16 cellular contexts compared by ENCODE assay signal in the genomic region with DNA sequence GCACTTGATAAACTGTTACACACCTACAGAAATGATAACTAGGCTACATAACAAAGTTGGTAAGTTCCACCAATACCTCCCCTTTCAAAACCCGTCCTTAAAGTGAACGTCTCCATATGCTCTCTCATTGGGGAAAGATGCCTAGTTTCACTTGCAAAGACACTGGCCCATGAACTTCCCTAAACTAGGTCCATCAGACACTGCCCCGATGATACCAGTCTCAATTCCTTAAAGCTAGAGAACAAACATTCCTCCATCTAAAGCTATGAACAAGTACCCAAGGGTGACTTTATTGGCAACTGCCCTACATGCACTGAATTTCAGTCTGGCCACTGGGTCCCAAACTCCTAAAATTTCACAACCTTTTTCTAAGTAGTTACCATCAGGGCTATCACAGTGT. TPM values are rescaled to one million over a fixed set of nuclear protein-coding genes. Genes with fewer than 3 reads are reported as not detected.
DNase-seq lines count a peak whose midpoint lies in the region; ATAC-seq, FAIRE-seq and TF ChIP-seq lines count a peak whose summit lies in the region.
"Had no signal": no experiment of that assay in that cellular context is flagged by ENCODE, and none has a peak within 500 bp of the region (broad histone marks: within the 10 kb centered on the region; RNA-seq: fewer than 3 reads in every experiment).

No MANE protein-coding gene starts in this region.

- DNase-seq in GM18507 (ENCODE audit: extremely low spot score, insufficient read length, low read depth) (no peak), T-helper 17 cell (no peak), memory B cell (ENCODE audit: low spot score in 2 of 2) (no peak), tibial artery (no peak), ecto neural progenitor cell (ENCODE audit: low spot score) (no peak), superior temporal gyrus (ENCODE audit: extremely low spot score) (no peak)
- DNase-seq: AML-193, DMS79 treated with DMSO at 0.1 percent for 48 hours, glutamatergic neuron, NCI-H1048, SW 1271 had no signal

- no peak overlapping the region for H3K27ac ChIP-seq in BLaER1 treated with 17β-estradiol and CSF1 and Interleukin-3, amounts not matched to agents 10 nM and 100 nM
- no peak overlapping the region for H3K27ac ChIP-seq in tibial artery
- H3K27ac ChIP-seq: epithelial cell of prostate, skin epidermis had no signal

- H3K4me1 ChIP-seq in BLaER1 treated with 17β-estradiol and CSF1 and Interleukin-3, amounts not matched to agents 10 nM and 100 nM = peaks cover 35 to 61% (median 44%) of the 10 kb centered on the region in 10 experiments
- H3K4me1 ChIP-seq in tibial artery = peaks cover 0 to 66% (median 20%) of the 10 kb centered on the region in 4 donors

- peak; percentile 18 for ATAC-seq in T-helper 17 cell
- ATAC-seq in memory B cell (ENCODE audit: low read depth) = peak; percentile 61
- ATAC-seq in HG03469 (IDR thresholded peaks at IDR 0.05; ENCODE audit: unreplicated experiment) = no peak

- H3K27me3 Mint-ChIP-seq in T-helper 17 cell (no peaks in the 10 kb centered on the region), memory B cell (no peaks in the 10 kb centered on the region)

- H3K27ac Mint-ChIP-seq in T-helper 17 cell (peak overlapping the region; percentile 60), memory B cell (peak overlapping the region; percentile 17)

- H3K4me2 ChIP-seq in BLaER1 treated with 17β-estradiol and CSF1 and Interleukin-3, amounts not matched to agents 10 nM and 100 nM = peak overlapping the region in 10 of 11 experiments; percentile 7 to 62 (median 33); a peak in 15 of 22 replicates

- H3K9ac ChIP-seq in BLaER1 treated with 17β-estradiol and CSF1 and Interleukin-3, amounts not matched to agents 10 nM and 100 nM = no peak overlapping the region

- no peaks in the 10 kb centered on the region for H3K9me3 Mint-ChIP-seq in memory B cell

- H3K4me1 Mint-ChIP-seq in T-helper 17 cell (peaks cover 56% of the 10 kb centered on the region), memory B cell (peaks cover 49% of the 10 kb centered on the region)

- H4K20me1 ChIP-seq in BLaER1 treated with 17β-estradiol and CSF1 and Interleukin-3, amounts not matched to agents 10 nM and 100 nM = peaks cover 0 to 100% (median 32%) of the 10 kb centered on the region in 11 experiments; a peak in 15 of 22 replicates

- H3K36me3 ChIP-seq in BLaER1 treated with 17β-estradiol and CSF1 and Interleukin-3, amounts not matched to agents 10 nM and 100 nM = peaks cover 0 to 37% (median 12%) of the 10 kb centered on the region in 11 experiments; a peak in 11 of 22 replicates
- peaks cover 0 to 7% (median 0%) of the 10 kb centered on the region in 3 donors for H3K36me3 ChIP-seq in tibial artery

- peaks cover 5% of the 10 kb centered on the region for H3K36me3 Mint-ChIP-seq in T-helper 17 cell (ENCODE audit: low read depth)
- peaks cover 5% of the 10 kb centered on the region for H3K36me3 Mint-ChIP-seq in memory B cell

- H3K27me3 ChIP-seq in BLaER1 treated with 17β-estradiol and CSF1 and Interleukin-3, amounts not matched to agents 10 nM and 100 nM = no peaks in the 10 kb centered on the region
- no peaks in the 10 kb centered on the region for H3K27me3 ChIP-seq in tibial artery

- peak; percentile 53 for FAIRE-seq in GM18507 (lab: Jason Lieb, UNC)
- FAIRE-seq: HTR-8/SVneo had no signal

- TF ChIP-seq CTCF in tibial artery (IDR thresholded peaks at IDR 0.05) = no peak

- intact Hi-C loops in tibial artery (cut with DNase I; ENCODE audit: low total_unique reads) = no loop called here

- no peak overlapping the region for H3K4me3 ChIP-seq in BLaER1 treated with 17β-estradiol and CSF1 and Interleukin-3, amounts not matched to agents 10 nM and 100 nM
- no peak overlapping the region for H3K4me3 ChIP-seq in tibial artery
- H3K4me3 ChIP-seq: skin epidermis had no signal

- peak overlapping the region; percentile 39 for H3K4me3 Mint-ChIP-seq in T-helper 17 cell
- peak overlapping the region; percentile 24 for H3K4me3 Mint-ChIP-seq in memory B cell

- H3K9me3 ChIP-seq in BLaER1 treated with 17β-estradiol and CSF1 and Interleukin-3, amounts not matched to agents 10 nM and 100 nM (replicated peaks in 1 of 11) = no peaks in the 10 kb centered on the region
- H3K9me3 ChIP-seq in T-helper 17 cell (ENCODE audit: control insufficient read depth, low read length, poor library complexity, severe bottlenecking) = no peaks in the 10 kb centered on the region
- H3K9me3 ChIP-seq in tibial artery = no peaks in the 10 kb centered on the region

RNA-seq across cellular contexts. Expression of a gene that starts 39.9 kb away (rescaled TPM):
- total RNA-seq in T-helper 17 cell = 10 to 100 TPM; 72.9 to 86.1 TPM
